27 cellular contexts compared by ENCODE assay signal in the genomic region with DNA sequence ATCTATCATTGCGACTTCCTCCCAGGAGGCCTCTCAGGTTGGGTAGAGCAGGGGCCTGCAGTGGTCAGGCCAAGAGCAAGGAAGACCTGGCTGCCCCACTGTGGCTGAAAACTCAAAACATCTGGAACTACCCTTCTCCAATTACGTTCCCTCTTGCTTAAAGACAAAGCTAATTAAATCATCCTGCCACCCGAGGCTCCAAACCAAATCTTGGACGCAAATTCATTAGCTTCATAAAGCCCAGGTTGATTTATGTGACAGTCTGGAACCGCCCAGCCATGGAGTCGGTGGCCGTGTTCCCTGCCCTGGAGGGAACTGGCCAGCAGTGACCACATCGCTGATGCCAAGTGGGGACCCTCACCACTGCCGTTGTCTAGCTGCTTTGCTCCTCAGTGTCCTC. TPM values are rescaled to one million over a fixed set of nuclear protein-coding genes. Genes with fewer than 3 reads are reported as not detected.
DNase-seq lines count a peak whose midpoint lies in the region; ATAC-seq and TF ChIP-seq lines count a peak whose summit lies in the region.
"Had no signal": no experiment of that assay in that cellular context is flagged by ENCODE, and none has a peak within 500 bp of the region (broad histone marks: within the 10 kb centered on the region; RNA-seq: fewer than 3 reads in every experiment).

No MANE protein-coding gene starts in this region.

- no peaks in the 10 kb centered on the region for H3K9me3 ChIP-seq in A673 (ENCODE audit: low read depth, low read length, poor library complexity, severe bottlenecking)

- H3K27me3 Mint-ChIP-seq in brain, result peaks cover 7% of the 10 kb centered on the region
- peaks cover 7% of the 10 kb centered on the region for H3K27me3 Mint-ChIP-seq in activated T-cell treated with anti-CD3 and anti-CD28 coated beads, Interleukin-2, amount 50 U/mL, for 4 hours (ENCODE audit: low read depth)

- no peaks in the 10 kb centered on the region for H3K27me3 ChIP-seq in A673 (replicated peaks; ENCODE audit: insufficient read depth, low read depth, low read length, poor library complexity)

- TF ChIP-seq CTCF in A673 (conservative IDR thresholded peaks at IDR 0.05; ENCODE audit: low read depth, low read length) (no peak), brain (conservative IDR thresholded peaks at IDR 0.05) (no peak)

- H3K27ac Mint-ChIP-seq in brain, result peak overlapping the region in 4 of 5 experiments; percentile 34 to 81 (median 37)
- H3K27ac Mint-ChIP-seq: CD8-positive, alpha-beta T cell had no signal

- no peaks in the 10 kb centered on the region for H3K9me3 Mint-ChIP-seq in brain
- no peaks in the 10 kb centered on the region for H3K9me3 Mint-ChIP-seq in activated T-cell treated with anti-CD3 and anti-CD28 coated beads, Interleukin-2, amount 50 U/mL, for 4 hours
- H3K9me3 Mint-ChIP-seq: CD8-positive, alpha-beta T cell had no signal

- POLR2A ChIA-PET in A673 (lab: Charles Lee; ENCODE audit: low non-redundant PET), result no interaction called here

- peaks cover 35% of the 10 kb centered on the region for H3K4me1 ChIP-seq in A673 (ENCODE audit: insufficient read depth, low read length, poor library complexity, severe bottlenecking)

- DNase-seq in A673 (ENCODE audit: low spot score) (no peak), NCI-H69 (lab: John Stamatoyannopoulos, UW) (peak; percentile 62), left kidney (ENCODE audit: low read depth, low spot score) (peak; percentile 82), cerebellar cortex (ENCODE audit: low spot score) (no peak)
- no peak for DNase-seq in activated CD4-positive, alpha-beta T cell treated with anti-CD3 and anti-CD28 coated beads for 1 hour
- no peak for DNase-seq in activated T-cell treated with anti-CD3 and anti-CD28 coated beads, Interleukin-2, amount 50 U/mL, for 4 hours
- DNase-seq: 8988T; CD8-positive, alpha-beta T cell; DMS 273 treated with DMSO at 0.1 percent for 48 hours; DMS79; EL; Kasumi-1; NCI-H1092 treated with DMSO at 0.1 percent for 48 hours; NCI-H1436; NCI-H187; NCI-H2081 treated with DMSO at 0.1 percent for 48 hours; NCI-H524; SHP77 treated with DMSO at 0.1 percent for 48 hours had no signal

- CTCF ChIA-PET in A673 (lab: Charles Lee), result no interaction called here

- ATAC-seq in activated T-cell treated with anti-CD3 and anti-CD28 coated beads, Interleukin-2, amount 50 U/mL, for 4 hours, result no peak
- ATAC-seq: CD8-positive, alpha-beta T cell; HCT116; HepG2 had no signal

- H3K36me3 Mint-ChIP-seq in brain, result peaks cover 4% of the 10 kb centered on the region
- peaks cover 23% of the 10 kb centered on the region for H3K36me3 Mint-ChIP-seq in activated T-cell treated with anti-CD3 and anti-CD28 coated beads, Interleukin-2, amount 50 U/mL, for 4 hours (ENCODE audit: insufficient read depth)

- no peak overlapping the region for H3K4me3 ChIP-seq in A673 (ENCODE audit: low read depth, low read length, poor library complexity, severe bottlenecking)
- H3K4me3 ChIP-seq: SK-N-MC had no signal

- peaks cover 41% of the 10 kb centered on the region for H3K4me1 Mint-ChIP-seq in brain
- H3K4me1 Mint-ChIP-seq in activated T-cell treated with anti-CD3 and anti-CD28 coated beads, Interleukin-2, amount 50 U/mL, for 4 hours (ENCODE audit: low read depth), result peaks cover 14% of the 10 kb centered on the region

- H3K4me3 Mint-ChIP-seq in brain, result no peak overlapping the region
- no peak overlapping the region for H3K4me3 Mint-ChIP-seq in activated T-cell treated with anti-CD3 and anti-CD28 coated beads, Interleukin-2, amount 50 U/mL, for 4 hours
- H3K4me3 Mint-ChIP-seq: CD8-positive, alpha-beta T cell had no signal

- intact Hi-C loops in A673 (cut with micrococcal nuclease; ENCODE audit: unreplicated experiment), result no loop called here

- BruUV-seq in A673 (replicated peaks; lab: Mats Ljungman, UMichigan), result no TSS peak

- peak overlapping the region; percentile 52 for H3K27ac ChIP-seq in A673 (ENCODE audit: low read depth, low read length, poor library complexity, severe bottlenecking)
- H3K27ac ChIP-seq: C4-2B, RWPE1, SK-N-MC had no signal

- H3K36me3 ChIP-seq in A673 (ENCODE audit: insufficient read depth, low read length, poor library complexity, severe bottlenecking), result no peaks in the 10 kb centered on the region

RNA-seq across cellular contexts. Expression of a gene that starts 21.4 kb away (rescaled TPM):
- 0.09 and 0.24 TPM in 2 replicates for total RNA-seq in A673 (2021)
- polyA plus RNA-seq in brain (ENCODE audit: insufficient read depth, low read depth, low replicate concordance), result 10.0 TPM
- under 1 TPM in 1 of 3 donors, not detected in 2; 0.08 TPM for total RNA-seq in activated T-cell treated with anti-CD3 and anti-CD28 coated beads, Interleukin-2, amount 50 U/mL, for 4 hours
- total RNA-seq: CD8-positive, alpha-beta T cell had no signal

RNA-seq across cellular contexts. Expression of a gene that starts 34.5 kb away (rescaled TPM):
- 17.8 and 22.3 TPM in 2 replicates for total RNA-seq in A673 (2021)
- 16.7 TPM for polyA plus RNA-seq in brain (ENCODE audit: insufficient read depth, low read depth, low replicate concordance)
- 10 to 100 TPM in 1 of 3 donors, 1 to 10 TPM in 2; 6.1 to 12.0 (median 7.0) TPM for total RNA-seq in activated T-cell treated with anti-CD3 and anti-CD28 coated beads, Interleukin-2, amount 50 U/mL, for 4 hours

RNA-seq across cellular contexts. Expression of a gene that starts 55.2 kb away (rescaled TPM):
- total RNA-seq in A673 (2021), result not detected in 2 replicates
- polyA plus RNA-seq in brain (ENCODE audit: insufficient read depth, low read depth, low replicate concordance), result 0.39 TPM
- not detected for total RNA-seq in activated T-cell treated with anti-CD3 and anti-CD28 coated beads, Interleukin-2, amount 50 U/mL, for 4 hours
- total RNA-seq: CD8-positive, alpha-beta T cell; H4; HT1080; M059J had no signal

Comparison
In these comparisons a context has a peak if more than half of its experiments do, and no peak if none do; other contexts are left out.
1. DNase-seq: peak in NCI-H69 (single experiment) and left kidney (single experiment); none in A673 (single experiment), activated CD4-positive, alpha-beta T cell treated with anti-CD3 and anti-CD28 coated beads for 1 hour (single experiment), activated T-cell treated with anti-CD3 and anti-CD28 coated beads, Interleukin-2, amount 50 U/mL, for 4 hours (single experiment) and cerebellar cortex (single experiment).